Comparison of ENCODE assay signal across 26 cellular contexts in the genomic region with DNA sequence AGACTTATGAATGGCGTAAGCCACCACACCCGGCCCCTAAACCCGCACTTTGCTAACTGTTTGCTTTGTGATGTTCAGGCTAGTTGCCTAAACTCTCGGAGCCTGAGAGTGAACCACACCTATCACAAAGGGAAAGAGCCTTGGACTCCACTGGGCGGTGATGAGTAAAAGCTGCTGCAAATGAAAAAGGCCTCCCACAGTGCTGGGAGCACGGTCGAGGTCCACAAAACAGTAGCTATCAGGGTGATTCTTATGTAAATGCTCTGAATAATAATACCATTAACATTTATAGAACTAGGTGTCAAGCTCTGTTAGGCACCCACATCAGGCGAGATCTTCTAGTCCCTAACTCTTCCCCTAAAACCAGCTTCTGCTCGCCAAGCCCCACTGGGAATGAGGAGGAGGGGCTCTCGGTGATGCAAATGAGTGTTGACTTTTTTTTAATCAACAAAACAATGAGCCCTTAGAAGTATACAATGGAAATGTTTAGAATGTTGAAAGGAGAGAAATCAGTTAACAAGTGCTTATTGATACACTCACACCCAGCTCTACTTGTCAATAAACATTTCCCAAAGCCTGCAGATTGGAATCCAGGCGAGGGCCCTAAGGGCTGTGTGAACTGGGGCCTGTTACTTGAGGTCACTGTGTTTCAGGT. TPM values are rescaled to one million over a fixed set of nuclear protein-coding genes. Genes with fewer than 3 reads are reported as not detected.
DNase-seq lines count a peak whose midpoint lies in the region; ATAC-seq and TF ChIP-seq lines count a peak whose summit lies in the region.
"Had no signal": no experiment of that assay in that cellular context is flagged by ENCODE, and none has a peak within 500 bp of the region (broad histone marks: within the 10 kb centered on the region; RNA-seq: fewer than 3 reads in every experiment).

No MANE protein-coding gene starts in this region.

- H3K56ac ChIP-seq in IMR-90 (ENCODE audit: extremely low read depth, insufficient read depth, low read length): no peak overlapping the region

- TF ChIP-seq POLR2A in IMR-90 (IDR thresholded peaks at IDR 0.05; ENCODE audit: low read depth, low read length): no peak

- no peak overlapping the region for H3K4me2 ChIP-seq in IMR-90 (ENCODE audit: low read depth, low read length)
- H3K4me2 ChIP-seq in neuronal stem cell (ENCODE audit: insufficient read depth, low read length, poor library complexity, severe bottlenecking): no peak overlapping the region

- no peak overlapping the region for H4K8ac ChIP-seq in IMR-90 (ENCODE audit: low read depth in 2 of 2, low read length in 2 of 2)
- H4K8ac ChIP-seq in neuronal stem cell (ENCODE audit: low read depth, low read length): no peak overlapping the region

- no peaks in the 10 kb centered on the region for H3K4me1 ChIP-seq in IMR-90 (ENCODE audit: control insufficient read depth, insufficient read depth, low read length)
- peaks cover 3% of the 10 kb centered on the region for H3K4me1 ChIP-seq in endodermal cell (ENCODE audit: control insufficient read depth, insufficient read depth, low read length)
- H3K4me1 ChIP-seq in neuronal stem cell (ENCODE audit: control insufficient read depth in 2 of 2, insufficient read depth in 1 of 2, low read depth in 1 of 2, low read length in 2 of 2): peaks cover 3 to 14% of the 10 kb centered on the region in 2 donors
- H3K4me1 ChIP-seq: stomach, tibial nerve had no signal

- in situ Hi-C loops in IMR-90 (cut with MboI; ENCODE audit: low sequenced_read_pairs): no loop called here

- peaks cover 2% of the 10 kb centered on the region; the same call in 1 of the 2 replicates for H3K9me1 ChIP-seq in IMR-90 (ENCODE audit: insufficient read depth, low read length)

- H3K79me1 ChIP-seq in IMR-90 (ENCODE audit: low read depth in 1 of 2, low read length in 2 of 2): no peaks in the 10 kb centered on the region
- no peaks in the 10 kb centered on the region for H3K79me1 ChIP-seq in neuronal stem cell (ENCODE audit: low read depth, low read length)

- no CpG with 5 or more reads among the region's 11 CpGs for WGBS in IMR-90 (ENCODE audit: extremely low coverage in 2 of 2, insufficient read length in 1 of 2), 2 experiments
- WGBS in endodermal cell (ENCODE audit: insufficient coverage in 1 of 2, insufficient read length in 1 of 2), 2 experiments: 0 to 21% methylated on average over 1 to 10 of the region's 11 CpGs
- WGBS in neuronal stem cell (ENCODE audit: extremely low coverage in 2 of 2, insufficient read length in 2 of 2, insufficient replicate concordance in 1 of 2), 2 donors: no CpG with 5 or more reads among the region's 11 CpGs

- peak overlapping the region; percentile 11 for H3K4me3 Mint-ChIP-seq in endodermal cell
- no peak overlapping the region for H3K4me3 Mint-ChIP-seq in nephron progenitor cell
- H3K4me3 Mint-ChIP-seq in activated T-helper 1 cell treated with anti-CD3 and anti-CD28 coated beads, Interleukin-12 subunit alpha, Interleukin-12 subunit beta, Interleukin-2, Interleukin-4 antibody, amounts not matched to agents 30 ng/mL and 10 ng/mL and 1 ng/mL, durations not matched to agents 14 hours and 24 hours and 36 hours: no peak overlapping the region
- H3K4me3 Mint-ChIP-seq in stimulated activated memory B cell treated with anti-CD40 and anti-IgM and Interleukin-4, amounts not matched to agents 10 μg/mL and 1 μg/mL and 100 μg/mL, for 72 hours: no peak overlapping the region
- H3K4me3 Mint-ChIP-seq: activated T-cell treated with anti-CD3 and anti-CD28 coated beads, Interleukin-2, amount 50 U/mL, for 4 hours; natural killer cell treated with Interleukin-12 subunit alpha and Interleukin-12 subunit beta and Interleukin-15 and Interleukin-18, amount 100 ng/mL, for 72 hours had no signal

- no peaks in the 10 kb centered on the region for H3K27me3 ChIP-seq in IMR-90 (ENCODE audit: control insufficient read depth, insufficient read depth, low read length)
- peaks cover 69% of the 10 kb centered on the region for H3K27me3 ChIP-seq in endodermal cell (ENCODE audit: control insufficient read depth, insufficient read depth, low read length, poor library complexity, severe bottlenecking)
- H3K27me3 ChIP-seq in neuronal stem cell (ENCODE audit: control insufficient read depth in 3 of 3, insufficient read depth in 3 of 3, low read depth in 1 of 3, low read length in 3 of 3): peaks cover 0 to 7% (median 0%) of the 10 kb centered on the region in 3 experiments
- H3K27me3 ChIP-seq: brain microvascular endothelial cell, stomach, tibial nerve had no signal

- TF ChIP-seq RAD21 in IMR-90 (IDR thresholded peaks at IDR 0.05; ENCODE audit: low read length): no peak

- no peak overlapping the region for H2BK5ac ChIP-seq in IMR-90 (ENCODE audit: low read depth, low read length, poor library complexity, severe bottlenecking)
- no peak overlapping the region for H2BK5ac ChIP-seq in neuronal stem cell (ENCODE audit: low read length)

- H3K27ac Mint-ChIP-seq in endodermal cell: peak overlapping the region; percentile 59
- no peak overlapping the region for H3K27ac Mint-ChIP-seq in nephron progenitor cell
- H3K27ac Mint-ChIP-seq in activated T-helper 1 cell treated with anti-CD3 and anti-CD28 coated beads, Interleukin-12 subunit alpha, Interleukin-12 subunit beta, Interleukin-2, Interleukin-4 antibody, amounts not matched to agents 30 ng/mL and 10 ng/mL and 1 ng/mL, durations not matched to agents 14 hours and 24 hours and 36 hours: no peak overlapping the region
- no peak overlapping the region for H3K27ac Mint-ChIP-seq in stimulated activated memory B cell treated with anti-CD40 and anti-IgM and Interleukin-4, amounts not matched to agents 10 μg/mL and 1 μg/mL and 100 μg/mL, for 72 hours
- H3K27ac Mint-ChIP-seq: progenitor cell of endocrine pancreas had no signal

- POLR2A ChIA-PET in IMR-90 (lab: Charles Lee; ENCODE audit: unreplicated experiment): no interaction called here

- H2BK12ac ChIP-seq in neuronal stem cell (ENCODE audit: low read length): no peak overlapping the region

- no TSS peak for BruUV-seq in IMR-90 (replicated peaks; lab: Mats Ljungman, UMichigan)

- H4K20me1 ChIP-seq in IMR-90 (ENCODE audit: insufficient read depth, low read length): no peaks in the 10 kb centered on the region

- H3K4me3 ChIP-seq in IMR-90 (ENCODE audit: insufficient read depth, low read depth, low read length): no peak overlapping the region
- no peak overlapping the region for H3K4me3 ChIP-seq in endodermal cell (ENCODE audit: low read length)
- no peak overlapping the region for H3K4me3 ChIP-seq in neuronal stem cell (ENCODE audit: low read length in 2 of 2)
- H3K4me3 ChIP-seq: GM12878, SK-N-MC, stomach, tibial nerve had no signal

- H3K4me1 Mint-ChIP-seq in endodermal cell (peaks cover 15% of the 10 kb centered on the region), nephron progenitor cell (peaks cover 4% of the 10 kb centered on the region)
- H3K4me1 Mint-ChIP-seq in activated T-helper 1 cell treated with anti-CD3 and anti-CD28 coated beads, Interleukin-12 subunit alpha, Interleukin-12 subunit beta, Interleukin-2, Interleukin-4 antibody, amounts not matched to agents 30 ng/mL and 10 ng/mL and 1 ng/mL, durations not matched to agents 14 hours and 24 hours and 36 hours (ENCODE audit: low read depth): no peaks in the 10 kb centered on the region
- no peaks in the 10 kb centered on the region for H3K4me1 Mint-ChIP-seq in stimulated activated memory B cell treated with anti-CD40 and anti-IgM and Interleukin-4, amounts not matched to agents 10 μg/mL and 1 μg/mL and 100 μg/mL, for 72 hours

- H2AFZ ChIP-seq in IMR-90 (replicated peaks; ENCODE audit: low read length, poor library complexity): peak overlapping the region; percentile 23
- peak overlapping the region; percentile 80 for H2AFZ ChIP-seq in neuronal stem cell (ENCODE audit: low read length)

- H3K4ac ChIP-seq in IMR-90 (ENCODE audit: low read depth, low read length) (no peak overlapping the region), neuronal stem cell (ENCODE audit: low read length) (no peak overlapping the region)

- H2BK120ac ChIP-seq in IMR-90 (ENCODE audit: low read depth, low read length): no peak overlapping the region
- H2BK120ac ChIP-seq in neuronal stem cell (ENCODE audit: low read depth, low read length): no peak overlapping the region

- H3K9me3 Mint-ChIP-seq in endodermal cell (no peaks in the 10 kb centered on the region), nephron progenitor cell (peaks cover 5% of the 10 kb centered on the region)
- no peaks in the 10 kb centered on the region for H3K9me3 Mint-ChIP-seq in activated T-helper 1 cell treated with anti-CD3 and anti-CD28 coated beads, Interleukin-12 subunit alpha, Interleukin-12 subunit beta, Interleukin-2, Interleukin-4 antibody, amounts not matched to agents 30 ng/mL and 10 ng/mL and 1 ng/mL, durations not matched to agents 14 hours and 24 hours and 36 hours
- H3K9me3 Mint-ChIP-seq in stimulated activated memory B cell treated with anti-CD40 and anti-IgM and Interleukin-4, amounts not matched to agents 10 μg/mL and 1 μg/mL and 100 μg/mL, for 72 hours: no peaks in the 10 kb centered on the region
- H3K9me3 Mint-ChIP-seq: activated T-cell treated with anti-CD3 and anti-CD28 coated beads, Interleukin-2, amount 50 U/mL, for 4 hours; natural killer cell treated with Interleukin-12 subunit alpha and Interleukin-12 subunit beta and Interleukin-15 and Interleukin-18, amount 100 ng/mL, for 72 hours had no signal

- no peaks in the 10 kb centered on the region for H3K36me3 Mint-ChIP-seq in endodermal cell (ENCODE audit: low read depth)
- H3K36me3 Mint-ChIP-seq in nephron progenitor cell (ENCODE audit: low read depth): no peaks in the 10 kb centered on the region
- H3K36me3 Mint-ChIP-seq in activated T-helper 1 cell treated with anti-CD3 and anti-CD28 coated beads, Interleukin-12 subunit alpha, Interleukin-12 subunit beta, Interleukin-2, Interleukin-4 antibody, amounts not matched to agents 30 ng/mL and 10 ng/mL and 1 ng/mL, durations not matched to agents 14 hours and 24 hours and 36 hours (ENCODE audit: low read depth): no peaks in the 10 kb centered on the region
- no peaks in the 10 kb centered on the region for H3K36me3 Mint-ChIP-seq in stimulated activated memory B cell treated with anti-CD40 and anti-IgM and Interleukin-4, amounts not matched to agents 10 μg/mL and 1 μg/mL and 100 μg/mL, for 72 hours
- H3K36me3 Mint-ChIP-seq: natural killer cell treated with Interleukin-12 subunit alpha and Interleukin-12 subunit beta and Interleukin-15 and Interleukin-18, amount 100 ng/mL, for 72 hours had no signal

- H2BK15ac ChIP-seq in IMR-90 (ENCODE audit: low read depth, low read length): no peak overlapping the region
- no peak overlapping the region for H2BK15ac ChIP-seq in neuronal stem cell (ENCODE audit: low read length)

- no peak for ATAC-seq in IMR-90 (ENCODE audit: low read depth)
- no peak for ATAC-seq in stimulated activated memory B cell treated with anti-CD40 and anti-IgM and Interleukin-4, amounts not matched to agents 10 μg/mL and 1 μg/mL and 100 μg/mL, for 72 hours
- ATAC-seq: activated T-cell treated with anti-CD3 and anti-CD28 coated beads, Interleukin-2, amount 50 U/mL, for 4 hours; GM12878; natural killer cell treated with Interleukin-12 subunit alpha and Interleukin-12 subunit beta and Interleukin-15 and Interleukin-18, amount 100 ng/mL, for 72 hours had no signal

- H2AK9ac ChIP-seq in IMR-90 (replicated peaks; ENCODE audit: low read depth, low read length, poor library complexity): no peak overlapping the region

- H3K27ac ChIP-seq in IMR-90 (ENCODE audit: insufficient read depth, low read length): no peak overlapping the region
- H3K27ac ChIP-seq in endodermal cell (ENCODE audit: low read depth, low read length): no peak overlapping the region
- H3K27ac ChIP-seq in neuronal stem cell (replicated peaks; ENCODE audit: low read length): no peak overlapping the region
- H3K27ac ChIP-seq: brain microvascular endothelial cell, C4-2B, SK-N-MC, stomach, tibial nerve had no signal

- H4K91ac ChIP-seq in IMR-90 (ENCODE audit: insufficient read depth, low read depth, low read length) (no peak overlapping the region), neuronal stem cell (ENCODE audit: low read depth, low read length, poor library complexity) (no peak overlapping the region)

- no peak overlapping the region for H3K14ac ChIP-seq in IMR-90 (replicated peaks; ENCODE audit: low read depth, low read length)
- H3K14ac ChIP-seq in neuronal stem cell (ENCODE audit: low read length): no peak overlapping the region

- DNase-seq in IMR-90: no peak
- DNase-seq in endodermal cell: peak; percentile 93
- DNase-seq in neuronal stem cell (ENCODE audit: low spot score): no peak
- no peak for DNase-seq in nephron progenitor cell
- DNase-seq in activated T-helper 1 cell treated with anti-CD3 and anti-CD28 coated beads, Interleukin-12 subunit alpha, Interleukin-12 subunit beta, Interleukin-2, Interleukin-4 antibody, amounts not matched to agents 30 ng/mL and 10 ng/mL and 1 ng/mL, durations not matched to agents 14 hours and 24 hours and 36 hours (ENCODE audit: low spot score): no peak
- DNase-seq: activated CD4-positive, alpha-beta T cell treated with anti-CD3 and anti-CD28 coated beads for 48 hours; activated naive CD4-positive, alpha-beta T cell; activated T-cell treated with anti-CD3 and anti-CD28 coated beads, Interleukin-2, amount 50 U/mL, for 4 hours; brain microvascular endothelial cell; DND-41; effector CD4-positive, alpha-beta T cell; foreskin fibroblast; GOT3; Kasumi-1; NCI-H187 treated with DMSO at 0.1 percent for 48 hours; NCI-H69; stimulated activated CD4-positive, alpha-beta T cell treated with anti-CD3 and anti-CD28 coated beads, Interleukin-15, amount 100 ng/mL, for 24 hours; stomach; T-helper 2 cell had no signal

- H3K36me3 ChIP-seq in IMR-90 (ENCODE audit: control insufficient read depth, insufficient read depth, low read length): no peaks in the 10 kb centered on the region
- H3K36me3 ChIP-seq in endodermal cell (ENCODE audit: control insufficient read depth, insufficient read depth, low read length): no peaks in the 10 kb centered on the region
- H3K36me3 ChIP-seq in neuronal stem cell (replicated peaks in 1 of 2; ENCODE audit: control insufficient read depth in 2 of 2, insufficient read depth in 2 of 2, low read length in 2 of 2): no peaks in the 10 kb centered on the region
- H3K36me3 ChIP-seq: brain microvascular endothelial cell, stomach, tibial nerve had no signal

- H2AK5ac ChIP-seq in IMR-90 (ENCODE audit: low read depth, low read length) (no peak overlapping the region), neuronal stem cell (ENCODE audit: low read depth, low read length) (no peak overlapping the region)

- no peak overlapping the region for H3K23ac ChIP-seq in IMR-90 (ENCODE audit: low read depth, low read length)
- no peak overlapping the region for H3K23ac ChIP-seq in neuronal stem cell (ENCODE audit: low read depth, low read length, poor library complexity)

- CTCF ChIA-PET in IMR-90 (lab: Yijun Ruan, JAX): no interaction called here

- H3K27me3 Mint-ChIP-seq in endodermal cell (ENCODE audit: insufficient read depth): peaks cover 91% of the 10 kb centered on the region
- H3K27me3 Mint-ChIP-seq in nephron progenitor cell (ENCODE audit: low read depth, poor library complexity): peaks cover 87% of the 10 kb centered on the region
- H3K27me3 Mint-ChIP-seq in activated T-helper 1 cell treated with anti-CD3 and anti-CD28 coated beads, Interleukin-12 subunit alpha, Interleukin-12 subunit beta, Interleukin-2, Interleukin-4 antibody, amounts not matched to agents 30 ng/mL and 10 ng/mL and 1 ng/mL, durations not matched to agents 14 hours and 24 hours and 36 hours (ENCODE audit: insufficient read depth): no peaks in the 10 kb centered on the region
- H3K27me3 Mint-ChIP-seq in stimulated activated memory B cell treated with anti-CD40 and anti-IgM and Interleukin-4, amounts not matched to agents 10 μg/mL and 1 μg/mL and 100 μg/mL, for 72 hours: no peaks in the 10 kb centered on the region
- H3K27me3 Mint-ChIP-seq: natural killer cell treated with Interleukin-12 subunit alpha and Interleukin-12 subunit beta and Interleukin-15 and Interleukin-18, amount 100 ng/mL, for 72 hours; progenitor cell of endocrine pancreas had no signal

- TF ChIP-seq CTCF in IMR-90 (conservative IDR thresholded peaks at IDR 0.05; ENCODE audit: low read depth, low read length) (no peak), endodermal cell (conservative IDR thresholded peaks at IDR 0.05) (no peak), nephron progenitor cell (IDR thresholded peaks at IDR 0.05) (no peak)

- H4K5ac ChIP-seq in IMR-90 (ENCODE audit: low read depth, low read length): no peak overlapping the region

- dilution Hi-C loops in IMR-90 (cut with HindIII; ENCODE audit: low sequenced_read_pairs, unreplicated experiment): no loop called here

- no peak overlapping the region for H3K9ac ChIP-seq in IMR-90 (ENCODE audit: low read depth, low read length)
- no peak overlapping the region for H3K9ac ChIP-seq in endodermal cell (ENCODE audit: extremely low read depth, low read length, poor library complexity, severe bottlenecking)
- H3K9ac ChIP-seq in neuronal stem cell (ENCODE audit: low read depth, low read length, poor library complexity): no peak overlapping the region

- intact Hi-C loops in IMR-90 (cut with micrococcal nuclease): no loop called here
- intact Hi-C loops in activated T-helper 1 cell treated with anti-CD3 and anti-CD28 coated beads, Interleukin-12 subunit alpha, Interleukin-12 subunit beta, Interleukin-2, Interleukin-4 antibody, amounts not matched to agents 30 ng/mL and 10 ng/mL and 1 ng/mL, durations not matched to agents 14 hours and 24 hours and 36 hours (cut with micrococcal nuclease): no loop called here

- H3K18ac ChIP-seq in IMR-90 (ENCODE audit: low read depth, low read length) (no peak overlapping the region), neuronal stem cell (ENCODE audit: low read length) (no peak overlapping the region)

- H3K9me3 ChIP-seq in IMR-90 (ENCODE audit: control insufficient read depth, insufficient read depth, low read length) (no peaks in the 10 kb centered on the region), endodermal cell (ENCODE audit: control insufficient read depth, low read length) (no peaks in the 10 kb centered on the region), neuronal stem cell (replicated peaks in 1 of 2; ENCODE audit: control insufficient read depth in 2 of 2, insufficient read depth in 1 of 2, low read depth in 1 of 2, low read length in 2 of 2) (peaks cover 0 to 2% of the 10 kb centered on the region in 2 donors)
- H3K9me3 ChIP-seq: stomach, tibial nerve had no signal

- no peak overlapping the region for H2BK20ac ChIP-seq in IMR-90 (ENCODE audit: low read depth, low read length)

RNA-seq across cellular contexts. Expression of a gene that starts 19.8 kb away (rescaled TPM):
- total RNA-seq in IMR-90 (2012; rRNA removed) (2.0 and 2.8 TPM in 2 replicates), endodermal cell (10 to 100 TPM; 50.2 to 53.1 TPM)
- polyA plus RNA-seq in IMR-90 (2012; rRNA removed): 20.5 and 22.4 TPM in 2 replicates
- polyA plus RNA-seq in IMR-90 (2012; cell fraction: cytosol; rRNA removed): 15.0 and 18.0 TPM in 2 replicates
- polyA plus RNA-seq in IMR-90 (2012; cell fraction: nucleus; rRNA removed; ENCODE audit: low replicate concordance): 64.6 and 100 TPM in 2 replicates
- 54.3 TPM for polyA plus RNA-seq in endodermal cell (2013, experiment 1 of 2)
- polyA plus RNA-seq in endodermal cell (2013, experiment 2 of 2): 44.1 TPM
- polyA plus RNA-seq in neuronal stem cell (2013, experiment 1 of 2): 30.9 TPM
- polyA plus RNA-seq in neuronal stem cell (2013, experiment 2 of 2): 31.8 TPM
- total RNA-seq in activated T-helper 1 cell treated with anti-CD3 and anti-CD28 coated beads, Interleukin-12 subunit alpha, Interleukin-12 subunit beta, Interleukin-2, Interleukin-4 antibody, amounts not matched to agents 30 ng/mL and 10 ng/mL and 1 ng/mL, durations not matched to agents 14 hours and 24 hours and 36 hours: 116 and 125 TPM in 2 replicates

RNA-seq across cellular contexts. Expression of a gene that starts 20.9 kb away (rescaled TPM):
- total RNA-seq in IMR-90 (2012; rRNA removed) (4.5 and 6.4 TPM in 2 replicates), endodermal cell (10 to 100 TPM; 57.7 to 66.9 TPM)
- polyA plus RNA-seq in IMR-90 (2012; rRNA removed): 8.2 and 8.9 TPM in 2 replicates
- polyA plus RNA-seq in IMR-90 (2012; cell fraction: cytosol; rRNA removed): 3.1 and 6.8 TPM in 2 replicates
- 15.4 and 26.0 TPM in 2 replicates for polyA plus RNA-seq in IMR-90 (2012; cell fraction: nucleus; rRNA removed; ENCODE audit: low replicate concordance)
- polyA plus RNA-seq in endodermal cell (2013, experiment 1 of 2): 28.8 TPM
- polyA plus RNA-seq in endodermal cell (2013, experiment 2 of 2): 28.5 TPM
- 15.9 TPM for polyA plus RNA-seq in neuronal stem cell (2013, experiment 1 of 2)
- 17.9 TPM for polyA plus RNA-seq in neuronal stem cell (2013, experiment 2 of 2)
- 91.1 and 93.4 TPM in 2 replicates for total RNA-seq in activated T-helper 1 cell treated with anti-CD3 and anti-CD28 coated beads, Interleukin-12 subunit alpha, Interleukin-12 subunit beta, Interleukin-2, Interleukin-4 antibody, amounts not matched to agents 30 ng/mL and 10 ng/mL and 1 ng/mL, durations not matched to agents 14 hours and 24 hours and 36 hours

RNA-seq across cellular contexts. Expression of a gene that starts 27.3 kb away (rescaled TPM):
- total RNA-seq in IMR-90 (2012; rRNA removed): 1.4 and 2.2 TPM in 2 replicates
- 11.8 and 11.9 TPM in 2 replicates for polyA plus RNA-seq in IMR-90 (2012; rRNA removed)
- 8.8 and 11.3 TPM in 2 replicates for polyA plus RNA-seq in IMR-90 (2012; cell fraction: cytosol; rRNA removed)
- 43.3 and 60.6 TPM in 2 replicates for polyA plus RNA-seq in IMR-90 (2012; cell fraction: nucleus; rRNA removed; ENCODE audit: low replicate concordance)
- total RNA-seq in endodermal cell: 10 to 100 TPM; 21.2 to 35.4 TPM
- 46.1 TPM for polyA plus RNA-seq in endodermal cell (2013, experiment 1 of 2)
- polyA plus RNA-seq in endodermal cell (2013, experiment 2 of 2): 38.8 TPM
- 52.4 TPM for polyA plus RNA-seq in neuronal stem cell (2013, experiment 1 of 2)
- 55.2 TPM for polyA plus RNA-seq in neuronal stem cell (2013, experiment 2 of 2)
- total RNA-seq in activated T-helper 1 cell treated with anti-CD3 and anti-CD28 coated beads, Interleukin-12 subunit alpha, Interleukin-12 subunit beta, Interleukin-2, Interleukin-4 antibody, amounts not matched to agents 30 ng/mL and 10 ng/mL and 1 ng/mL, durations not matched to agents 14 hours and 24 hours and 36 hours: 91.9 and 97.4 TPM in 2 replicates

Comparison
In these comparisons a context has a peak if more than half of its experiments do, and no peak if none do; other contexts are left out.
1. RNA of a gene that starts 19.8 kb away (total RNA-seq): 116 to 125 TPM in activated T-helper 1 cell treated with anti-CD3 and anti-CD28 coated beads, Interleukin-12 subunit alpha, Interleukin-12 subunit beta, Interleukin-2, Interleukin-4 antibody, amounts not matched to agents 30 ng/mL and 10 ng/mL and 1 ng/mL, durations not matched to agents 14 hours and 24 hours and 36 hours and 50.2 to 53.1 TPM in endodermal cell; 2.0 to 2.8 TPM in IMR-90; every median in the first group is over 10 times any median in the second.